ENCODE assay signal across 20 cellular contexts in the genomic region with DNA sequence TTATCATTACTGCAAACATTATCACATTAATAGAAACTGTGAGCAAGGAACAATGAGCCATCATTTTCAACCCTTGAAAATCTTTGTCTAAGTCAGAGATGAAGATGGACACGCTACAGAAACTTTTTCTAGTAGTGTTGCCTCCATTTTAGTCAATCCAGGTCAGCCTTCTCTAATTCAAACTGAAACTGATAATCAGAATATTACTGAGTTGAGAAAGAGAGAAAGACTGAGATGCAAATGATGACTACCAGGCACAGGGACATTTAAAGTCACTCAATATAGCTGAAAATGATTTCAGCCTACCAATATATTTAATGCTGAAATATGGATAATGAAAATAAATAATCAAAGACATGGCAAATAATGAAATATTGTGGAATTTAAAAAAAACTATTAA.
DNase-seq lines count a peak whose midpoint lies in the region; ATAC-seq and TF ChIP-seq lines count a peak whose summit lies in the region.
"Had no signal": no experiment of that assay in that cellular context is flagged by ENCODE, and none has a peak within 500 bp of the region (broad histone marks: within the 10 kb centered on the region; RNA-seq: fewer than 3 reads in every experiment).

No MANE protein-coding gene starts in this region.

- no peaks in the 10 kb centered on the region for H3K9me3 ChIP-seq in upper lobe of left lung
- H3K9me3 ChIP-seq: colonic mucosa, HAP-1 had no signal

- H3K4me1 Mint-ChIP-seq in progenitor cell of endocrine pancreas (ENCODE audit: low read depth) = peaks cover 2% of the 10 kb centered on the region
- H3K4me1 Mint-ChIP-seq: activated T-helper 17 cell treated with anti-CD3 and anti-CD28 coated beads, Interleukin-2, amount 50 U/mL, for 72 hours; CD4-positive, alpha-beta memory T cell; stimulated activated memory B cell treated with anti-CD40 and anti-IgM and Interleukin-4, amounts not matched to agents 10 μg/mL and 1 μg/mL and 100 μg/mL, for 72 hours had no signal

- DNase-seq in upper lobe of left lung (no peak), progenitor cell of endocrine pancreas (ENCODE audit: low spot score, unreplicated experiment) (no peak), hypothalamus (lab: John Stamatoyannopoulos, UW) (no peak), G401 (ENCODE audit: low spot score) (no peak)
- DNase-seq: activated CD8-positive, alpha-beta T cell treated with anti-CD3 and anti-CD28 coated beads for 36 hours; CD4-positive, alpha-beta memory T cell; colonic mucosa; glutamatergic neuron; NCI-H187; NCI-H526 treated with DMSO at 0.1 percent for 48 hours; stimulated activated CD4-positive, alpha-beta T cell treated with anti-CD3 and anti-CD28 coated beads, Interleukin-4, amount 100 ng/mL, for 4 hours had no signal

- no peak for TF ChIP-seq EP300 in upper lobe of left lung (IDR thresholded peaks at IDR 0.05)

- no peaks in the 10 kb centered on the region for H3K27me3 ChIP-seq in upper lobe of left lung
- H3K27me3 ChIP-seq: colonic mucosa had no signal

- no peak overlapping the region for H3K4me3 Mint-ChIP-seq in progenitor cell of endocrine pancreas (ENCODE audit: low read depth)
- H3K4me3 Mint-ChIP-seq: activated CD8-positive, alpha-beta T cell treated with anti-CD3 and anti-CD28 coated beads for 36 hours; activated T-helper 17 cell treated with anti-CD3 and anti-CD28 coated beads, Interleukin-2, amount 50 U/mL, for 72 hours; CD4-positive, alpha-beta memory T cell; stimulated activated memory B cell treated with anti-CD40 and anti-IgM and Interleukin-4, amounts not matched to agents 10 μg/mL and 1 μg/mL and 100 μg/mL, for 72 hours; type B pancreatic cell had no signal

- TF ChIP-seq CTCF in upper lobe of left lung (IDR thresholded peaks at IDR 0.05) (no peak), progenitor cell of endocrine pancreas (IDR thresholded peaks at IDR 0.05; ENCODE audit: unreplicated experiment) (no peak)

- no peaks in the 10 kb centered on the region for H3K27me3 Mint-ChIP-seq in progenitor cell of endocrine pancreas
- H3K27me3 Mint-ChIP-seq: activated CD8-positive, alpha-beta T cell treated with anti-CD3 and anti-CD28 coated beads for 36 hours; activated T-helper 17 cell treated with anti-CD3 and anti-CD28 coated beads, Interleukin-2, amount 50 U/mL, for 72 hours; CD4-positive, alpha-beta memory T cell; stimulated activated memory B cell treated with anti-CD40 and anti-IgM and Interleukin-4, amounts not matched to agents 10 μg/mL and 1 μg/mL and 100 μg/mL, for 72 hours; type B pancreatic cell had no signal

- no peak for TF ChIP-seq POLR2A in upper lobe of left lung (IDR thresholded peaks at IDR 0.05)

- H3K36me3 Mint-ChIP-seq in progenitor cell of endocrine pancreas (ENCODE audit: insufficient read depth) = no peaks in the 10 kb centered on the region
- H3K36me3 Mint-ChIP-seq: type B pancreatic cell had no signal

- no peaks in the 10 kb centered on the region for H3K36me3 ChIP-seq in upper lobe of left lung
- H3K36me3 ChIP-seq: colonic mucosa, HAP-1 had no signal

- H3K4me3 ChIP-seq in upper lobe of left lung = no peak overlapping the region
- H3K4me3 ChIP-seq: colonic mucosa, HAP-1 had no signal

- no peaks in the 10 kb centered on the region for H3K9me3 Mint-ChIP-seq in progenitor cell of endocrine pancreas (ENCODE audit: low read depth)
- H3K9me3 Mint-ChIP-seq: activated CD8-positive, alpha-beta T cell treated with anti-CD3 and anti-CD28 coated beads for 36 hours; activated T-helper 17 cell treated with anti-CD3 and anti-CD28 coated beads, Interleukin-2, amount 50 U/mL, for 72 hours; CD4-positive, alpha-beta memory T cell; stimulated activated memory B cell treated with anti-CD40 and anti-IgM and Interleukin-4, amounts not matched to agents 10 μg/mL and 1 μg/mL and 100 μg/mL, for 72 hours; type B pancreatic cell had no signal

- H3K4me1 ChIP-seq in upper lobe of left lung = no peaks in the 10 kb centered on the region
- H3K4me1 ChIP-seq: colonic mucosa, HAP-1 had no signal

- no peak overlapping the region for H3K27ac Mint-ChIP-seq in progenitor cell of endocrine pancreas
- H3K27ac Mint-ChIP-seq: activated CD8-positive, alpha-beta T cell treated with anti-CD3 and anti-CD28 coated beads for 36 hours; activated T-helper 17 cell treated with anti-CD3 and anti-CD28 coated beads, Interleukin-2, amount 50 U/mL, for 72 hours; CD4-positive, alpha-beta memory T cell; stimulated activated memory B cell treated with anti-CD40 and anti-IgM and Interleukin-4, amounts not matched to agents 10 μg/mL and 1 μg/mL and 100 μg/mL, for 72 hours; type B pancreatic cell had no signal

- ATAC-seq in GM18499 (IDR thresholded peaks at IDR 0.05; ENCODE audit: insufficient read depth, unreplicated experiment) = peak; percentile 79
- peak; percentile 88 for ATAC-seq in GM19351 (IDR thresholded peaks at IDR 0.05; ENCODE audit: unreplicated experiment)
- ATAC-seq in HG02623 (IDR thresholded peaks at IDR 0.05; ENCODE audit: unreplicated experiment) = peak; percentile 82
- peak; percentile 60 for ATAC-seq in HG03175 (IDR thresholded peaks at IDR 0.05; ENCODE audit: unreplicated experiment)
- ATAC-seq in upper lobe of left lung (ENCODE audit: low FRiP score in 2 of 2) = no peak
- ATAC-seq: activated CD8-positive, alpha-beta T cell treated with anti-CD3 and anti-CD28 coated beads for 36 hours; activated T-helper 17 cell treated with anti-CD3 and anti-CD28 coated beads, Interleukin-2, amount 50 U/mL, for 72 hours; Panc1; stimulated activated memory B cell treated with anti-CD40 and anti-IgM and Interleukin-4, amounts not matched to agents 10 μg/mL and 1 μg/mL and 100 μg/mL, for 72 hours had no signal

- WGBS in upper lobe of left lung, 2 donors = 79 to 93% methylated on average over 1 of the region's 1 CpG

- H3K27ac ChIP-seq in upper lobe of left lung = no peak overlapping the region
- H3K27ac ChIP-seq: colonic mucosa had no signal

- in situ Hi-C loops in G401 (cut with HindIII; ENCODE audit: low sequenced_read_pairs) = no loop called here

Comparison
In these comparisons a context has a peak if more than half of its experiments do, and no peak if none do; other contexts are left out.
1. ATAC-seq: peak in GM18499 (single experiment), GM19351 (single experiment), HG02623 (single experiment) and HG03175 (single experiment); none in upper lobe of left lung (0 of 2).